ENCODE assay signal across 31 cellular contexts in the genomic region with DNA sequence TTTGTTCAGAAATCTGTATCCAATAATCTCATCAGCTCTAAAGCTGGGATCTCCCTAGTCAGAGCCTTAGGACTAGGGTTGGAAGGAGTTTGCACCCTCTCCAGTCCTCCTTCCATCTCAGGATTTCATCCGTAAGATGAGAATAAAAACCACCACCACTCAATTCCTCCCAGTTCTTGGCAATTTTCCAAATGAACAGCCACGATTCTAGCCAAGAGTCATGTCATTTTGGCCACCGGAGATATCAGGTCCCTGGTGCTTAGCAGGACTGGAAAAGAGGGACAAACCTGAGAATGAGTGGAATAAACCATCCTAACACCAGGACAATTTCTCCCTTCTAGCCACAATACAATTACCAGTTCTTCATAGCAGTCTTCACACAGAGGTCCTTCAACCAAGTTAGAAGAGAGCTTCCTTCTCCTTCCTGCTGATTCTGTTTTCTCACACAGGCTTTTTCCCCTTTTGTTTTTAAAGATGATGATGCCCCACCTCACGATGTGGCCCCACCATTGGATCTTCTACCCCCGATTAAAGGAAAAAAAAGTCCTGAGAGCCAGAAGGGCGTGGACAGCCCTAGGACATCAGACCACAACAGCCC. TPM values are rescaled to one million over a fixed set of nuclear protein-coding genes. Genes with fewer than 3 reads are reported as not detected.
A peak's percentile ranks its signal among the peaks of the same experiment; 100 is the strongest.
DNase-seq lines count a peak whose midpoint lies in the region; FAIRE-seq and TF ChIP-seq lines count a peak whose summit lies in the region.
"Had no signal": no experiment of that assay in that cellular context is flagged by ENCODE, and none has a peak within 500 bp of the region (broad histone marks: within the 10 kb centered on the region; RNA-seq: fewer than 3 reads in every experiment).

No MANE protein-coding gene starts in this region.

- TF ChIP-seq RAD21 in Ishikawa (IDR thresholded peaks at IDR 0.05; ENCODE audit: low read depth), result no peak

- intact Hi-C loops in head of caudate nucleus (cut with DNase I), result no loop called here

- peak; percentile 26 for DNase-seq in DMS79 (lab: John Stamatoyannopoulos, UW)
- no peak for DNase-seq in astrocyte (ENCODE audit: low read depth)
- DNase-seq in mesothelial cell of epicardium (ENCODE audit: low spot score in 2 of 2, unreplicated experiment in 2 of 2), result no peak
- no peak for DNase-seq in NCI-H1092 (lab: John Stamatoyannopoulos, UW)
- no peak for DNase-seq in NCI-H2196 treated with DMSO at 0.1 percent for 48 hours (lab: John Stamatoyannopoulos, UW; ENCODE audit: unreplicated experiment)
- DNase-seq in stimulated activated CD8-positive, alpha-beta memory T cell treated with anti-CD3 and anti-CD28 coated beads, Interleukin-4, amount 100 ng/mL, for 48 hours, result no peak
- DNase-seq in head of caudate nucleus, result no peak
- DNase-seq: ACHN; activated CD4-positive, alpha-beta T cell treated with anti-CD3 and anti-CD28 coated beads for 48 hours; activated naive CD4-positive, alpha-beta T cell treated with anti-CD3 and anti-CD28 coated beads, Interleukin-2, amount 50 U/mL, for 16 hours; activated T-cell treated with anti-CD3 and anti-CD28 coated beads for 4 hours; amniotic stem cell; CD4-positive, alpha-beta memory T cell; effector memory CD4-positive, alpha-beta T cell; erythroblast; NCI-H1048; NCI-H1694 treated with DMSO at 0.1 percent for 48 hours; NCI-H526; SIG-M5; stimulated activated naive CD8-positive, alpha-beta T cell treated with anti-CD3 and anti-CD28 coated beads, Interleukin-15, Interleukin-2, amounts not matched to agents 100 U/mL and 50 U/mL, for 24 hours had no signal

- H3K27ac Mint-ChIP-seq in astrocyte (ENCODE audit: unreplicated experiment) (peak overlapping the region; percentile 92), mesothelial cell of epicardium (peak overlapping the region; percentile 50)
- H3K27ac Mint-ChIP-seq: activated T-helper 2 cell treated with anti-CD3 and anti-CD28 coated beads, Interferon-gamma antibody, Interleukin-2, Interleukin-4, amounts not matched to agents 10 μg/mL and 5 μg/mL and 100 μg/mL, durations not matched to agents 14 hours and 24 hours and 36 hours; B cell; CD4-positive, alpha-beta memory T cell had no signal

- no peak overlapping the region for H3K4me3 ChIP-seq in astrocyte (ENCODE audit: insufficient read depth, low read depth, low read length)
- H3K4me3 ChIP-seq: breast epithelium, coronary artery, neural progenitor cell, Peyer's patch, smooth muscle cell, testis, uterus had no signal

- H3K9me3 ChIP-seq in astrocyte (ENCODE audit: insufficient read depth, low read depth, low read length), result no peaks in the 10 kb centered on the region
- H3K9me3 ChIP-seq: breast epithelium, Peyer's patch, testis, uterus had no signal

- H3K4me3 Mint-ChIP-seq in astrocyte (ENCODE audit: unreplicated experiment), result no peak overlapping the region
- H3K4me3 Mint-ChIP-seq in mesothelial cell of epicardium, result no peak overlapping the region
- H3K4me3 Mint-ChIP-seq: B cell; CD4-positive, alpha-beta memory T cell; neural progenitor cell had no signal

- H3K27ac ChIP-seq in astrocyte (ENCODE audit: low read depth, low read length), result no peak overlapping the region
- H3K27ac ChIP-seq: coronary artery, neural progenitor cell, Peyer's patch, testis, uterus had no signal

- H3K27me3 Mint-ChIP-seq in astrocyte (ENCODE audit: low read depth, unreplicated experiment) (peaks cover 4% of the 10 kb centered on the region), mesothelial cell of epicardium (ENCODE audit: low read depth) (no peaks in the 10 kb centered on the region)

- H3K4me1 Mint-ChIP-seq in astrocyte (ENCODE audit: low read depth, unreplicated experiment) (peaks cover 22% of the 10 kb centered on the region), mesothelial cell of epicardium (peaks cover 23% of the 10 kb centered on the region)
- H3K4me1 Mint-ChIP-seq: B cell; CD4-positive, alpha-beta memory T cell had no signal

- H3K27me3 ChIP-seq in astrocyte (ENCODE audit: insufficient read depth, low read length), result no peaks in the 10 kb centered on the region
- H3K27me3 ChIP-seq: breast epithelium, Peyer's patch, testis, uterus had no signal

- H3K36me3 ChIP-seq in astrocyte (ENCODE audit: insufficient read depth, low read length), result no peaks in the 10 kb centered on the region
- H3K36me3 ChIP-seq: breast epithelium, neural progenitor cell, Peyer's patch, uterus had no signal

- H2AFZ ChIP-seq in astrocyte (ENCODE audit: low read depth, low read length), result no peak overlapping the region
- H2AFZ ChIP-seq: neural progenitor cell had no signal

- H3K36me3 Mint-ChIP-seq in astrocyte (ENCODE audit: low read depth, unreplicated experiment) (no peaks in the 10 kb centered on the region), mesothelial cell of epicardium (no peaks in the 10 kb centered on the region)
- H3K36me3 Mint-ChIP-seq: CD4-positive, alpha-beta memory T cell; neural progenitor cell had no signal

- H3K4me2 ChIP-seq in astrocyte (ENCODE audit: low read length), result no peak overlapping the region
- H3K4me2 ChIP-seq: neural progenitor cell, smooth muscle cell had no signal

- no peaks in the 10 kb centered on the region for H3K79me2 ChIP-seq in astrocyte (ENCODE audit: insufficient read depth, low read length)

- FAIRE-seq in astrocyte (lab: Jason Lieb, UNC), result no peak
- FAIRE-seq: islet of Langerhans had no signal

- H4K20me1 ChIP-seq in astrocyte (ENCODE audit: insufficient read depth, low read length), result no peaks in the 10 kb centered on the region

- TF ChIP-seq EP300 in Ishikawa (IDR thresholded peaks at IDR 0.05; ENCODE audit: borderline replicate concordance), result no peak

- TF ChIP-seq CTCF in astrocyte (IDR thresholded peaks at IDR 0.05; ENCODE audit: insufficient read depth, low read depth, low read length), result no peak
- no peak for TF ChIP-seq CTCF in mesothelial cell of epicardium (IDR thresholded peaks at IDR 0.05; ENCODE audit: unreplicated experiment)

- H3K4me1 ChIP-seq in astrocyte (ENCODE audit: insufficient read depth, low read length), result peaks cover 13% of the 10 kb centered on the region
- H3K4me1 ChIP-seq: breast epithelium, Peyer's patch, testis, uterus had no signal

- no peak overlapping the region for H3K9ac ChIP-seq in astrocyte (ENCODE audit: low read length)
- H3K9ac ChIP-seq: neural progenitor cell had no signal

- no peaks in the 10 kb centered on the region for H3K9me3 Mint-ChIP-seq in astrocyte (ENCODE audit: unreplicated experiment)
- no peaks in the 10 kb centered on the region for H3K9me3 Mint-ChIP-seq in mesothelial cell of epicardium
- H3K9me3 Mint-ChIP-seq: activated T-helper 2 cell treated with anti-CD3 and anti-CD28 coated beads, Interferon-gamma antibody, Interleukin-2, Interleukin-4, amounts not matched to agents 10 μg/mL and 5 μg/mL and 100 μg/mL, durations not matched to agents 14 hours and 24 hours and 36 hours; CD4-positive, alpha-beta memory T cell; neural progenitor cell had no signal

TF ChIP-seq in Ishikawa, 13 proteins besides CTCF, POLR2A, EP300 and RAD21:
- TF ChIP-seq NFIC (IDR thresholded peaks at IDR 0.05), result peak; percentile 42; the same call in 1 of the 2 replicates
- TF ChIP-seq, protein P1, sequence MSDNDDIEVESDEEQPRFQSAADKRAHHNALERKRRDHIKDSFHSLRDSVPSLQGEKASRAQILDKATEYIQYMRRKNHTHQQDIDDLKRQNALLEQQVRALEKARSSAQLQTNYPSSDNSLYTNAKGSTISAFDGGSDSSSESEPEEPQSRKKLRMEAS (IDR thresholded peaks at IDR 0.05), result no peak
- no peak for TF ChIP-seq CREB1 (IDR thresholded peaks at IDR 0.05; ENCODE audit: low read depth)
- TF ChIP-seq USF1 (IDR thresholded peaks at IDR 0.05), result no peak
- no peak for TF ChIP-seq CEBPB (IDR thresholded peaks at IDR 0.05)
TF ChIP-seq in Ishikawa: peak in this region for 1.

RNA-seq across cellular contexts. Expression of gene KIAA2012, which starts 36.2 kb away (rescaled TPM):
- not detected in 2 replicates for total RNA-seq in astrocyte
- 0.24 to 0.45 TPM (median 0.25 TPM) in 3 replicates for total RNA-seq in mesothelial cell of epicardium
- total RNA-seq: activated T-helper 2 cell treated with anti-CD3 and anti-CD28 coated beads, Interferon-gamma antibody, Interleukin-2, Interleukin-4, amounts not matched to agents 10 μg/mL and 5 μg/mL and 100 μg/mL, durations not matched to agents 14 hours and 24 hours and 36 hours; B cell; breast epithelium; CD4-positive, alpha-beta memory T cell; smooth muscle cell had no signal
